Comparison of ENCODE assay signal across 15 cellular contexts in genomic region chr12:132837693-132838463, GRCh38. TPM values are rescaled to one million over a fixed set of nuclear protein-coding genes. Genes with fewer than 3 reads are reported as not detected.
DNase-seq lines count a peak whose midpoint lies in the region; ATAC-seq, FAIRE-seq and TF ChIP-seq lines count a peak whose summit lies in the region.
"Had no signal": no experiment of that assay in that cellular context is flagged by ENCODE, and none has a peak within 500 bp of the region (broad histone marks: within the 10 kb centered on the region; RNA-seq: fewer than 3 reads in every experiment).

No MANE protein-coding gene starts in this region.

- TF ChIP-seq POLR2A in esophagus squamous epithelium (IDR thresholded peaks at IDR 0.05) (no peak), H54 (IDR thresholded peaks at IDR 0.05; ENCODE audit: low read depth, low read length) (no peak)

- H3K4me1 Mint-ChIP-seq in stimulated activated naive CD8-positive, alpha-beta T cell treated with anti-CD3 and anti-CD28 coated beads, Interleukin-15, amount 100 ng/mL, for 72 hours: peaks cover 63% of the 10 kb centered on the region

- no peaks in the 10 kb centered on the region for H3K27me3 ChIP-seq in esophagus squamous epithelium
- H3K27me3 ChIP-seq: hepatocyte, upper lobe of left lung had no signal

- intact Hi-C loops in esophagus squamous epithelium (cut with DNase I): no loop called here

- no peak for TF ChIP-seq CTCF in esophagus squamous epithelium (IDR thresholded peaks at IDR 0.05)

- H3K9me3 Mint-ChIP-seq in stimulated activated naive CD8-positive, alpha-beta T cell treated with anti-CD3 and anti-CD28 coated beads, Interleukin-15, amount 100 ng/mL, for 72 hours: no peaks in the 10 kb centered on the region

- peaks cover 14 to 61% (median 20%) of the 10 kb centered on the region in 3 donors for H3K36me3 ChIP-seq in esophagus squamous epithelium

- no peak for ATAC-seq in stimulated activated naive CD8-positive, alpha-beta T cell treated with anti-CD3 and anti-CD28 coated beads, Interleukin-15, amount 100 ng/mL, for 72 hours
- ATAC-seq in stimulated activated naive CD8-positive, alpha-beta T cell treated with anti-CD3 and anti-CD28 coated beads, Interleukin-15, Interleukin-2, amounts not matched to agents 100 U/mL and 50 U/mL, for 24 hours: no peak
- no peak for ATAC-seq in GM21786 (IDR thresholded peaks at IDR 0.05; ENCODE audit: unreplicated experiment)
- ATAC-seq in GM19351 (IDR thresholded peaks at IDR 0.05; ENCODE audit: unreplicated experiment): no peak

- H3K27me3 Mint-ChIP-seq in stimulated activated naive CD8-positive, alpha-beta T cell treated with anti-CD3 and anti-CD28 coated beads, Interleukin-15, amount 100 ng/mL, for 72 hours: no peaks in the 10 kb centered on the region

- FAIRE-seq in H54 (lab: Jason Lieb, UNC): no peak
- FAIRE-seq: GM18507 had no signal

- no peak for DNase-seq in stimulated activated naive CD8-positive, alpha-beta T cell treated with anti-CD3 and anti-CD28 coated beads, Interleukin-15, amount 100 ng/mL, for 72 hours
- DNase-seq in stimulated activated naive CD8-positive, alpha-beta T cell treated with anti-CD3 and anti-CD28 coated beads, Interleukin-15, Interleukin-2, amounts not matched to agents 100 U/mL and 50 U/mL, for 24 hours: no peak
- DNase-seq in esophagus squamous epithelium (lab: John Stamatoyannopoulos, UW): no peak
- DNase-seq in midbrain (lab: John Stamatoyannopoulos, UW): peak; percentile 9
- DNase-seq in NCI-H1930 (lab: John Stamatoyannopoulos, UW): no peak
- DNase-seq in H54 (ENCODE audit: insufficient read length, low spot score): no peak
- DNase-seq: effector CD8-positive, alpha-beta T cell; EL; NCI-H2107; T-helper 9 cell; upper lobe of left lung had no signal

- 73% methylated on average over 3 of the region's 28 CpGs; no CpG with 5 or more reads in 1 of the 2 donors for WGBS in esophagus squamous epithelium, 2 donors

- H3K9me3 ChIP-seq in esophagus squamous epithelium: no peaks in the 10 kb centered on the region
- H3K9me3 ChIP-seq: upper lobe of left lung had no signal

- no peak overlapping the region for H3K4me3 ChIP-seq in esophagus squamous epithelium
- H3K4me3 ChIP-seq: hepatocyte, upper lobe of left lung had no signal

- peak overlapping the region in 3 of 4 donors; percentile 15 to 54 (median 26) for H3K27ac ChIP-seq in esophagus squamous epithelium
- H3K27ac ChIP-seq: hepatocyte had no signal

- H3K4me3 Mint-ChIP-seq in stimulated activated naive CD8-positive, alpha-beta T cell treated with anti-CD3 and anti-CD28 coated beads, Interleukin-15, amount 100 ng/mL, for 72 hours: peak overlapping the region; percentile 19 to 72

- H3K27ac Mint-ChIP-seq in stimulated activated naive CD8-positive, alpha-beta T cell treated with anti-CD3 and anti-CD28 coated beads, Interleukin-15, amount 100 ng/mL, for 72 hours: no peak overlapping the region

- peaks cover 0 to 10% (median 0%) of the 10 kb centered on the region in 3 donors for H3K4me1 ChIP-seq in esophagus squamous epithelium
- H3K4me1 ChIP-seq: upper lobe of left lung had no signal

RNA-seq across cellular contexts. Expression of gene GOLGA3, which starts 9.2 kb away (rescaled TPM):
- 10 to 100 TPM; 37.0 to 62.2 (median 54.0) TPM for total RNA-seq in esophagus squamous epithelium

RNA-seq across cellular contexts. Expression of gene CHFR, which starts 49.5 kb away (rescaled TPM):
- total RNA-seq in esophagus squamous epithelium: 10 to 100 TPM; 19.0 to 37.9 (median 35.8) TPM
